Comparison of ENCODE assay signal across 10 cellular contexts in the genomic region with DNA sequence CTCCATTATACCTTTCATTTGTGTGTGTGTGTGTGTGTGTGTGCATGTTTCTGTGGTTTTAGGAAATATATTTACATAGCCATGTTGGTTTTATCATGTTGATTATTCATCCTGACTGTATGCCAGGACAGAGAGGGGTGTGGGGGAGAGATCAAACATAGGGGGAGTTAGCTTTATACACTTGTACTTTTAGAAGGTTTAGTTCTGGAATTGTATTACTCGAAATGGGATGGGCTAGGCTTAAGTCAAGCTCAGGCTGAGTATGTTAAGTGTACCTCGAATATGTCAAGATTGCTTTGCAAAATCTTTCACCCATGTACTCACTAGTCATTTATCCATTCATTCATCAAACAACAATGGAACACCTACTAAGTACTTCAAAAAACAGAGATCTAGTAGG.
"Had no signal": no experiment of that assay in that cellular context is flagged by ENCODE, and none has a peak within 500 bp of the region (broad histone marks: within the 10 kb centered on the region; RNA-seq: fewer than 3 reads in every experiment).

No MANE protein-coding gene starts in this region.

- ATAC-seq: sciatic nerve; stimulated activated naive B cell treated with anti-CD40 and anti-IgM and Interleukin-4, amounts not matched to agents 10 μg/mL and 1 μg/mL and 100 μg/mL, for 72 hours had no signal

- FAIRE-seq: astrocyte had no signal

- DNase-seq: activated CD4-positive, alpha-beta T cell treated with anti-CD3 and anti-CD28 coated beads, Interleukin-2, amount 50 U/mL, for 4 hours; activated CD4-positive, CD25-positive, alpha-beta regulatory T cell treated with anti-CD3 and anti-CD28 coated beads, Interleukin-2, amount 50 U/mL, for 72 hours; effector CD8-positive, alpha-beta T cell; erythroblast; left cardiac atrium; occipital lobe; stimulated activated CD4-positive, alpha-beta T cell treated with anti-CD3 and anti-CD28 coated beads, Interleukin-2, amount 100 ng/mL, for 24 hours; stimulated activated naive B cell treated with anti-CD40 and anti-IgM and Interleukin-4, amounts not matched to agents 10 μg/mL and 1 μg/mL and 100 μg/mL, for 72 hours had no signal
